8 cellular contexts compared by ENCODE assay signal in genomic region chr10:7818295-7819125, GRCh38. TPM values are rescaled to one million over a fixed set of nuclear protein-coding genes. Genes with fewer than 3 reads are reported as not detected.
DNase-seq lines count a peak whose midpoint lies in the region; ATAC-seq and TF ChIP-seq lines count a peak whose summit lies in the region.

TSS of gene TAF3 (plus strand) at chr10:7818505. CDS start at chr10:7818710, 205 bp downstream.

- H3K27me3 ChIP-seq in gastrocnemius medialis = no peaks in the 10 kb centered on the region

- TF ChIP-seq CTCF in brain (conservative IDR thresholded peaks at IDR 0.05) = no peak
- TF ChIP-seq CTCF in gastrocnemius medialis (IDR thresholded peaks at IDR 0.05 in 4 of 5, conservative IDR thresholded peaks at IDR 0.05 in 1 of 5) = no peak

- H3K4me3 ChIP-seq in iPS-11a (ENCODE audit: low read depth, low read length) (peak within 1 kb of the TSS; percentile 94), gastrocnemius medialis (peak within 1 kb of the TSS; percentile 74 to 100 (median 98))

- H3K4me1 ChIP-seq in gastrocnemius medialis = peaks cover 19 to 31% of the 10 kb centered on the region in 2 donors

- no peaks in the 10 kb centered on the region for H3K36me3 Mint-ChIP-seq in brain

- peak; percentile 32 to 57 for TF ChIP-seq POLR2A in gastrocnemius medialis (IDR thresholded peaks at IDR 0.05)

- H3K4me1 Mint-ChIP-seq in brain = peaks cover 33% of the 10 kb centered on the region

- H3K36me3 ChIP-seq in gastrocnemius medialis = no peaks in the 10 kb centered on the region

- in situ Hi-C loops in gastrocnemius medialis (cut with MboI; ENCODE audit: low sequenced_read_pairs in 4 of 4) = no loop called here

- H3K27ac ChIP-seq in gastrocnemius medialis = peak within 1 kb of the TSS; percentile 80 to 90 (median 82)

- H3K27ac Mint-ChIP-seq in brain = peak within 1 kb of the TSS; percentile 88 to 95 (median 93)

- DNase-seq in 8988T = peak; percentile 59
- peak; percentile 17 for DNase-seq in NCI-H2029 treated with DMSO at 0.1 percent for 48 hours (lab: John Stamatoyannopoulos, UW)
- DNase-seq in UCSD-AML1 (lab: John Stamatoyannopoulos, UW; ENCODE audit: unreplicated experiment) = peak; percentile 91
- peak; percentile 82 to 87 for DNase-seq in gastrocnemius medialis

- H3K9me3 Mint-ChIP-seq in brain = peaks cover 0 to 3% (median 0%) of the 10 kb centered on the region in 5 experiments

- H3K9me3 ChIP-seq in gastrocnemius medialis = no peaks in the 10 kb centered on the region

- intact Hi-C loops in gastrocnemius medialis (cut with DNase I; ENCODE audit: low total_unique reads) = loop anchor here (1.0 kb wide), 1 partner anchor 30 kb away; the partner anchor contains the start of gene ATP5F1C

- peaks cover 27% of the 10 kb centered on the region for H3K27me3 Mint-ChIP-seq in brain

- peak within 1 kb of the TSS; percentile 91 to 98 (median 98) for H3K4me3 Mint-ChIP-seq in brain

- ATAC-seq in GM18519 (IDR thresholded peaks at IDR 0.05; ENCODE audit: low FRiP score, unreplicated experiment) = peak; percentile 79
- ATAC-seq in HG03039 (IDR thresholded peaks at IDR 0.05; ENCODE audit: unreplicated experiment) = peak; percentile 85
- peak; percentile 92 for ATAC-seq in gastrocnemius medialis

RNA-seq across cellular contexts. Expression of gene TAF3, which starts in this region (rescaled TPM):
- polyA plus RNA-seq in brain (ENCODE audit: insufficient read depth, low read depth, low replicate concordance) = 14.4 TPM
- total RNA-seq in gastrocnemius medialis = 10 to 100 TPM in 2 of 4 donors, 1 to 10 TPM in 2; 5.0 to 14.8 (median 9.6) TPM

Comparison
In these comparisons a context has a peak if more than half of its experiments do, and no peak if none do; other contexts are left out.
1. Peak in every context shown above with its lines: DNase-seq, ATAC-seq, H3K4me3 ChIP-seq and H3K27ac ChIP-seq.
2. DNase-seq: peak in every context shown above with its lines; median percentile 91 in UCSD-AML1; 84 in gastrocnemius medialis; 59 in 8988T; 17 in NCI-H2029 treated with DMSO at 0.1 percent for 48 hours.